ENCODE assay signal across 10 cellular contexts in the genomic region with DNA sequence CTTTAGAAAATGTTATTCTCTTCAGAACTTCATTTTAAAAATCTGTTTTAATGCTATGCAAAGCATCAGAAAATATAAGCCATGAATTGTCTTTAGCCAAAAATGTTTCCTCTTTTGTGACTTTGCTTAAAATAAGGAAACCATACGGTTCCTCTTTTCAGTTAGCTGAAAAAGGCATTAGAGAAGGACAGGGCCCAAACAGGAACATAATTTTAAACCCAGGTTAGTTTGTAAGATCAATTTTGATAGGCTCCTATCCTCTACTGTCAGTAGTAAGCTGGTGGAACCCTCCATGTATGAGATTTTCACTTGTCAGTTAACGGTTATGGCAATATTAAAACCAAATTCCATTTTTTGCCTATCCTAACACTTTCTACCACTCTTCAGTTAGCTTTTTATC. TPM values are rescaled to one million over a fixed set of nuclear protein-coding genes. Genes with fewer than 3 reads are reported as not detected.
DNase-seq lines count a peak whose midpoint lies in the region; ATAC-seq and TF ChIP-seq lines count a peak whose summit lies in the region.
"Had no signal": no experiment of that assay in that cellular context is flagged by ENCODE, and none has a peak within 500 bp of the region (broad histone marks: within the 10 kb centered on the region; RNA-seq: fewer than 3 reads in every experiment).

No MANE protein-coding gene starts in this region.

- H3K27me3 ChIP-seq in BLaER1: no peaks in the 10 kb centered on the region
- no peaks in the 10 kb centered on the region for H3K27me3 ChIP-seq in right cardiac atrium (ENCODE audit: control insufficient read depth, insufficient read depth)
- no peaks in the 10 kb centered on the region for H3K27me3 ChIP-seq in neuronal stem cell (ENCODE audit: control insufficient read depth in 3 of 3, insufficient read depth in 3 of 3, low read depth in 1 of 3, low read length in 3 of 3)
- H3K27me3 ChIP-seq: thyroid gland had no signal

- H3K18ac ChIP-seq in neuronal stem cell (ENCODE audit: low read length): no peak overlapping the region

- H3K23ac ChIP-seq in neuronal stem cell (ENCODE audit: low read depth, low read length, poor library complexity): no peak overlapping the region

- no peak overlapping the region for H3K14ac ChIP-seq in neuronal stem cell (ENCODE audit: low read length)

- no peak overlapping the region for H3K4me3 Mint-ChIP-seq in Calu3 (ENCODE audit: low read depth, unreplicated experiment)

- H4K20me1 ChIP-seq in BLaER1: no peaks in the 10 kb centered on the region

- DNase-seq in SIG-M5 (lab: John Stamatoyannopoulos, UW) (peak; percentile 95), right cardiac atrium (no peak), NCI-H146 treated with DMSO at 0.1 percent for 48 hours (lab: John Stamatoyannopoulos, UW; ENCODE audit: unreplicated experiment) (no peak), Calu3 (no peak), neuronal stem cell (ENCODE audit: low spot score) (no peak)
- DNase-seq: activated CD4-positive, CD25-positive, alpha-beta regulatory T cell treated with anti-CD3 and anti-CD28 coated beads, Interleukin-2, amount 50 U/mL, for 72 hours; thyroid gland had no signal

- no peak overlapping the region for H2BK5ac ChIP-seq in neuronal stem cell (ENCODE audit: low read length)

- no peaks in the 10 kb centered on the region for H3K9me3 Mint-ChIP-seq in Calu3 (ENCODE audit: low read depth, unreplicated experiment)

- no peak overlapping the region for H4K91ac ChIP-seq in neuronal stem cell (ENCODE audit: low read depth, low read length, poor library complexity)

- TF ChIP-seq CTCF in Calu3 (IDR thresholded peaks at IDR 0.05; ENCODE audit: unreplicated experiment): no peak

- H2AFZ ChIP-seq in neuronal stem cell (ENCODE audit: low read length): no peak overlapping the region

- ATAC-seq in GM18861 (IDR thresholded peaks at IDR 0.05; ENCODE audit: unreplicated experiment) (peak; percentile 36), right cardiac atrium (no peak), GM19467 (IDR thresholded peaks at IDR 0.05; ENCODE audit: unreplicated experiment) (no peak)

- no peaks in the 10 kb centered on the region for H3K27me3 Mint-ChIP-seq in Calu3 (ENCODE audit: unreplicated experiment)

- no TSS peak for BruUV-seq in Calu3 (replicated peaks; lab: Mats Ljungman, UMichigan)

- H3K4me2 ChIP-seq in BLaER1: peak overlapping the region; percentile 86
- H3K4me2 ChIP-seq in neuronal stem cell (ENCODE audit: insufficient read depth, low read length, poor library complexity, severe bottlenecking): no peak overlapping the region

- peaks cover 4% of the 10 kb centered on the region for H3K36me3 Mint-ChIP-seq in Calu3 (ENCODE audit: insufficient read depth, unreplicated experiment)

- peak overlapping the region; percentile 66 for H3K4me3 ChIP-seq in BLaER1
- peak overlapping the region; percentile 15 for H3K4me3 ChIP-seq in right cardiac atrium (ENCODE audit: low read length)
- no peak overlapping the region for H3K4me3 ChIP-seq in neuronal stem cell (ENCODE audit: low read length in 2 of 2)
- H3K4me3 ChIP-seq: thyroid gland had no signal

- CTCF ChIA-PET in Calu3 (lab: Charles Lee): no interaction called here

- H3K27ac ChIP-seq in BLaER1 (peak overlapping the region; percentile 95), right cardiac atrium (ENCODE audit: low read length) (no peak overlapping the region), neuronal stem cell (replicated peaks; ENCODE audit: low read length) (no peak overlapping the region)
- H3K27ac ChIP-seq: thyroid gland had no signal

- H3K9ac ChIP-seq in BLaER1 (peak overlapping the region; percentile 79), neuronal stem cell (ENCODE audit: low read depth, low read length, poor library complexity) (no peak overlapping the region)

- no peak overlapping the region for H4K8ac ChIP-seq in neuronal stem cell (ENCODE audit: low read depth, low read length)

- no peak overlapping the region for H2BK12ac ChIP-seq in neuronal stem cell (ENCODE audit: low read length)

- WGBS in right cardiac atrium: 83% methylated on average over 2 of the region's 2 CpGs
- no CpG with 5 or more reads among the region's 2 CpGs for WGBS in neuronal stem cell (ENCODE audit: extremely low coverage in 2 of 2, insufficient read length in 2 of 2, insufficient replicate concordance in 1 of 2), 2 donors

- H3K4me1 ChIP-seq in BLaER1: peaks cover 55% of the 10 kb centered on the region
- no peaks in the 10 kb centered on the region for H3K4me1 ChIP-seq in right cardiac atrium (ENCODE audit: control insufficient read depth, insufficient read depth, low read length)
- no peaks in the 10 kb centered on the region for H3K4me1 ChIP-seq in neuronal stem cell (ENCODE audit: control insufficient read depth in 2 of 2, insufficient read depth in 1 of 2, low read depth in 1 of 2, low read length in 2 of 2)
- H3K4me1 ChIP-seq: thyroid gland had no signal

- H3K79me1 ChIP-seq in neuronal stem cell (ENCODE audit: low read depth, low read length): no peaks in the 10 kb centered on the region

- intact Hi-C loops in right cardiac atrium (cut with DNase I) (no loop called here), Calu3 (cut with micrococcal nuclease; ENCODE audit: unreplicated experiment) (no loop called here)

- H3K36me3 ChIP-seq in BLaER1: peaks cover 38% of the 10 kb centered on the region
- peaks cover 3% of the 10 kb centered on the region in 2 donors for H3K36me3 ChIP-seq in neuronal stem cell (replicated peaks in 1 of 2; ENCODE audit: control insufficient read depth in 2 of 2, insufficient read depth in 2 of 2, low read length in 2 of 2)
- H3K36me3 ChIP-seq: thyroid gland had no signal

- H3K4me1 Mint-ChIP-seq in Calu3 (ENCODE audit: low read depth, unreplicated experiment): peaks cover 10% of the 10 kb centered on the region

- no peak overlapping the region for H3K27ac Mint-ChIP-seq in Calu3 (ENCODE audit: unreplicated experiment)

- H2BK15ac ChIP-seq in neuronal stem cell (ENCODE audit: low read length): no peak overlapping the region

- H3K9me3 ChIP-seq in BLaER1 (peaks cover 22% of the 10 kb centered on the region), right cardiac atrium (ENCODE audit: control insufficient read depth, low read length) (no peaks in the 10 kb centered on the region), neuronal stem cell (replicated peaks in 1 of 2; ENCODE audit: control insufficient read depth in 2 of 2, insufficient read depth in 1 of 2, low read depth in 1 of 2, low read length in 2 of 2) (no peaks in the 10 kb centered on the region)
- H3K9me3 ChIP-seq: thyroid gland had no signal

- H2BK120ac ChIP-seq in neuronal stem cell (ENCODE audit: low read depth, low read length): no peak overlapping the region

- no peak overlapping the region for H2AK5ac ChIP-seq in neuronal stem cell (ENCODE audit: low read depth, low read length)

- H3K4ac ChIP-seq in neuronal stem cell (ENCODE audit: low read length): no peak overlapping the region

RNA-seq across cellular contexts. Expression of gene EVI2B, which starts 4.3 kb away (rescaled TPM):
- 10 to 100 TPM in 1 of 4 donors, 1 to 10 TPM in 3; 2.5 to 10.4 (median 5.7) TPM for total RNA-seq in right cardiac atrium
- polyA plus RNA-seq in right cardiac atrium: 2.0 TPM
- total RNA-seq in Calu3 (2022): not detected in 2 replicates
- not detected for polyA plus RNA-seq in neuronal stem cell (2013, experiment 1 of 2)
- polyA plus RNA-seq in neuronal stem cell (2013, experiment 2 of 2): not detected

RNA-seq across cellular contexts. Expression of gene EVI2A, which starts 11.9 kb away (rescaled TPM):
- total RNA-seq in right cardiac atrium (1 to 10 TPM; 3.0 to 6.9 (median 4.2) TPM), Calu3 (2022) (not detected in 2 replicates)
- polyA plus RNA-seq in right cardiac atrium: 2.2 TPM
- polyA plus RNA-seq in neuronal stem cell (2013, experiment 1 of 2): not detected
- not detected for polyA plus RNA-seq in neuronal stem cell (2013, experiment 2 of 2)

RNA-seq across cellular contexts. Expression of gene OMG, which starts 12.5 kb away (rescaled TPM):
- not detected for total RNA-seq in right cardiac atrium
- polyA plus RNA-seq in right cardiac atrium: 0.14 TPM
- not detected in 2 replicates for total RNA-seq in Calu3 (2022)
- not detected for polyA plus RNA-seq in neuronal stem cell (2013, experiment 1 of 2)
- polyA plus RNA-seq in neuronal stem cell (2013, experiment 2 of 2): not detected

Comparison
In these comparisons a context has a peak if more than half of its experiments do, and no peak if none do; other contexts are left out.
1. H3K4me3 ChIP-seq: peak in BLaER1 (single experiment) and right cardiac atrium (single experiment); none in neuronal stem cell (0 of 2).